19 cellular contexts compared by ENCODE assay signal in genomic region chr19:5824791-5825577, GRCh38. TPM values are rescaled to one million over a fixed set of nuclear protein-coding genes. Genes with fewer than 3 reads are reported as not detected.
"Had no signal": no experiment of that assay in that cellular context is flagged by ENCODE, and none has a peak within 500 bp of the region (broad histone marks: within the 10 kb centered on the region; RNA-seq: fewer than 3 reads in every experiment).

No MANE protein-coding gene starts in this region.

- H3K9me3 ChIP-seq: psoas muscle, upper lobe of left lung had no signal

- H3K36me3 ChIP-seq: brain microvascular endothelial cell, upper lobe of left lung had no signal

- H3K4me1 ChIP-seq: psoas muscle had no signal

- H3K4me3 ChIP-seq: psoas muscle, upper lobe of left lung had no signal

- H3K27ac ChIP-seq: brain microvascular endothelial cell, psoas muscle, upper lobe of left lung had no signal

- DNase-seq: activated CD4-positive, alpha-beta T cell treated with anti-CD3 and anti-CD28 coated beads for 4 hours; activated CD8-positive, alpha-beta memory T cell treated with anti-CD3 and anti-CD28 coated beads, Interleukin-2, amount 50 U/mL, for 4 hours; activated CD8-positive, alpha-beta T cell treated with anti-CD3 and anti-CD28 coated beads for 36 hours; activated gamma-delta T cell treated with Interleukin-2 at 50 U/mL for 16 hours; activated naive CD8-positive, alpha-beta T cell treated with anti-CD3 and anti-CD28 coated beads for 36 hours; activated T-cell treated with anti-CD3 and anti-CD28 coated beads, Interleukin-2, amount 50 U/mL, for 72 hours; brain microvascular endothelial cell; dermis blood vessel endothelial cell; immature natural killer cell; left colon; natural killer cell; psoas muscle; stimulated activated CD4-positive, alpha-beta T cell treated with anti-CD3 and anti-CD28 coated beads, Interleukin-12 subunit alpha, Interleukin-12 subunit beta, amount 100 ng/mL, for 4 hours; stimulated activated naive CD4-positive, alpha-beta T cell; T-cell; T1000 had no signal

- ATAC-seq: activated CD8-positive, alpha-beta T cell treated with anti-CD3 and anti-CD28 coated beads for 36 hours; activated T-cell treated with anti-CD3 and anti-CD28 coated beads, Interleukin-2, amount 50 U/mL, for 72 hours; left colon; natural killer cell; psoas muscle; T-cell had no signal

RNA-seq across cellular contexts. Expression of gene FUT6, which starts 14.5 kb away (rescaled TPM):
- total RNA-seq: activated CD8-positive, alpha-beta T cell treated with anti-CD3 and anti-CD28 coated beads for 36 hours; activated naive CD8-positive, alpha-beta T cell treated with anti-CD3 and anti-CD28 coated beads for 36 hours; dermis blood vessel endothelial cell; epithelial cell of proximal tubule; psoas muscle; temporal lobe had no signal
- polyA plus RNA-seq: immature natural killer cell had no signal

RNA-seq across cellular contexts. Expression of gene NRTN, which starts 20.1 kb away (rescaled TPM):
- total RNA-seq: psoas muscle had no signal
- polyA plus RNA-seq: psoas muscle had no signal

RNA-seq across cellular contexts. Expression of gene FUT3, which starts 26.3 kb away (rescaled TPM):
- total RNA-seq: activated CD8-positive, alpha-beta T cell treated with anti-CD3 and anti-CD28 coated beads for 36 hours; activated naive CD8-positive, alpha-beta T cell treated with anti-CD3 and anti-CD28 coated beads for 36 hours; dermis blood vessel endothelial cell; natural killer cell had no signal
- polyA plus RNA-seq: immature natural killer cell had no signal

RNA-seq across cellular contexts. Expression of gene PRR22, which starts 40.4 kb away (rescaled TPM):
- total RNA-seq: epithelial cell of proximal tubule had no signal
- polyA plus RNA-seq: immature natural killer cell had no signal
